In genomic region chr6:7389451-7390217, GRCh38 we compare ENCODE assay signal across 8 cellular contexts. TPM values are rescaled to one million over a fixed set of nuclear protein-coding genes. Genes with fewer than 3 reads are reported as not detected.
A peak's percentile ranks its signal among the peaks of the same experiment; 100 is the strongest.
DNase-seq lines count a peak whose midpoint lies in the region; TF ChIP-seq lines count a peak whose summit lies in the region.

Gene CAGE1, minus strand, starts transcription at chr6:7389742. Its CDS starts 2,569 bp downstream, at chr6:7387173.
Gene RIOK1, plus strand, starts transcription at chr6:7389808. Its CDS starts 195 bp downstream, at chr6:7390003.

- peak within 1 kb of the TSS; percentile 82 to 95 for H3K4me3 ChIP-seq in foreskin fibroblast (ENCODE audit: low read depth in 1 of 2, low read length in 2 of 2)
- H3K4me3 ChIP-seq in stomach: peak within 1 kb of the TSS; percentile 72 to 91 (median 84)

- H3K4me2 ChIP-seq in H9 (ENCODE audit: insufficient read depth, insufficient read length, low read length): peak within 1 kb of the TSS; percentile 89

- peak within 1 kb of the TSS; percentile 96 to 98 (median 96) for H3K27ac Mint-ChIP-seq in H9
- peak within 1 kb of the TSS; percentile 97 for H3K27ac Mint-ChIP-seq in neural crest cell (ENCODE audit: unreplicated experiment)

- H3K27ac ChIP-seq in H9 (ENCODE audit: insufficient read length, low read depth, low read length) (peak within 1 kb of the TSS; percentile 3), stomach (peak within 1 kb of the TSS; percentile 87 to 95 (median 93))

- no peaks in the 10 kb centered on the region; the same call in 1 of the 2 replicates for H3K4me1 ChIP-seq in H9 (ENCODE audit: insufficient read depth, low read length)
- peaks cover 19 to 37% (median 28%) of the 10 kb centered on the region in 4 donors for H3K4me1 ChIP-seq in stomach

- intact Hi-C loops in stomach (cut with DNase I; ENCODE audit: low total_unique reads): loop anchor here (10.0 kb wide), 1 partner anchor 205 kb away; the partner anchor contains the start of gene SNRNP48

- H3K18ac ChIP-seq in H9 (ENCODE audit: insufficient read length, low read depth, low read length): peak within 1 kb of the TSS; percentile 37

- TF ChIP-seq CTCF in H9 (conservative IDR thresholded peaks at IDR 0.05) (peak; percentile 51), foreskin fibroblast (IDR thresholded peaks at IDR 0.05; ENCODE audit: low read depth, low read length) (no peak), neural crest cell (conservative IDR thresholded peaks at IDR 0.05) (peak; percentile 47), stomach (IDR thresholded peaks at IDR 0.05) (peak in 1 of 7 experiments; percentile 8)

- no peak within 1 kb of the TSS for H2BK20ac ChIP-seq in H9 (ENCODE audit: low read depth, low read length, poor library complexity, severe bottlenecking)

- no CpG with 5 or more reads among the region's 62 CpGs for WGBS in H9 (ENCODE audit: extremely low coverage, insufficient read length, low lambda C conversion rate)
- whole genome bisulfite sequencing in stomach, 5 donors: 0 to 1% (median 0%) methylated on average over 8 to 62 of the region's 62 CpGs

- H3K4me1 Mint-ChIP-seq in H9 (peaks cover 21 to 28% of the 10 kb centered on the region in 2 experiments), neural crest cell (peaks cover 41% of the 10 kb centered on the region)

- TF ChIP-seq EP300 in stomach (IDR thresholded peaks at IDR 0.05): no peak

- H4K91ac ChIP-seq in H9 (ENCODE audit: insufficient read length, low read depth, low read length): no peak within 1 kb of the TSS

- no peak within 1 kb of the TSS for H2BK12ac ChIP-seq in H9 (ENCODE audit: insufficient read length, low read depth, low read length)

- H4K5ac ChIP-seq in H9 (ENCODE audit: insufficient read length, low read depth, low read length): no peak within 1 kb of the TSS

- H3K9me3 Mint-ChIP-seq in H9 (no peaks in the 10 kb centered on the region), neural crest cell (no peaks in the 10 kb centered on the region)

- peaks cover 2 to 20% (median 16%) of the 10 kb centered on the region in 3 experiments; a peak in 5 of 7 replicates for H3K36me3 Mint-ChIP-seq in H9 (ENCODE audit: insufficient read depth in 1 of 3, low read depth in 3 of 3)
- H3K36me3 Mint-ChIP-seq in neural crest cell (ENCODE audit: low read depth): no peaks in the 10 kb centered on the region

- peaks cover 0 to 20% (median 17%) of the 10 kb centered on the region in 4 donors for H3K36me3 ChIP-seq in stomach

- no peak within 1 kb of the TSS for H2AFZ ChIP-seq in H9 (ENCODE audit: low read length)

- H3K23ac ChIP-seq in H9 (ENCODE audit: insufficient read length, low read depth, low read length): no peak within 1 kb of the TSS

- peaks cover 12% of the 10 kb centered on the region; the same call in 1 of the 2 replicates for H3K79me2 ChIP-seq in H9 (ENCODE audit: insufficient read depth, low read length)

- no peak within 1 kb of the TSS for H2AK5ac ChIP-seq in H9 (ENCODE audit: insufficient read length, low read length)

- H3T11ph ChIP-seq in H9 (ENCODE audit: low read length): no peak within 1 kb of the TSS

- H3K4ac ChIP-seq in H9 (ENCODE audit: low read depth, low read length): no peak within 1 kb of the TSS

- no peak within 1 kb of the TSS for H4K8ac ChIP-seq in H9 (replicated peaks; ENCODE audit: insufficient read length, low read depth, low read length)

- H2BK15ac ChIP-seq in H9 (ENCODE audit: low read depth, low read length): no peak within 1 kb of the TSS

- DNase-seq in G401 (ENCODE audit: low spot score) (peak; percentile 95), H9 (peak; percentile 96), M059J (ENCODE audit: low read depth) (peak; percentile 98), activated gamma-delta T cell (lab: John Stamatoyannopoulos, UW) (peak; percentile 84), foreskin fibroblast (peak; percentile 91 to 98), neural crest cell (ENCODE audit: low read depth, low spot score) (peak; percentile 92), stomach (peak; percentile 96)

- peak within 1 kb of the TSS; percentile 90 to 92 for H3K4me3 Mint-ChIP-seq in H9
- peak within 1 kb of the TSS; percentile 99 for H3K4me3 Mint-ChIP-seq in neural crest cell

- no peak within 1 kb of the TSS for H2BK120ac ChIP-seq in H9 (ENCODE audit: low read depth, low read length, poor library complexity, severe bottlenecking)

- H3K9me3 ChIP-seq in H9 (ENCODE audit: control insufficient read depth, low read depth, low read length) (no peaks in the 10 kb centered on the region), stomach (no peaks in the 10 kb centered on the region)

- no peaks in the 10 kb centered on the region for H3K27me3 Mint-ChIP-seq in H9 (ENCODE audit: low read depth)
- H3K27me3 Mint-ChIP-seq in neural crest cell (ENCODE audit: low read depth): no peaks in the 10 kb centered on the region

- H3K23me2 ChIP-seq in H9 (ENCODE audit: insufficient read length, low read depth, low read length, poor library complexity, severe bottlenecking): peaks cover 13% of the 10 kb centered on the region

- no peak within 1 kb of the TSS for H3K56ac ChIP-seq in H9 (ENCODE audit: insufficient read length, low read depth, low read length)

- TF ChIP-seq POLR2A in Raji (IDR thresholded peaks at IDR 0.05; ENCODE audit: insufficient read depth, low read depth, low read length): peak; percentile 98
- TF ChIP-seq POLR2A in stomach (IDR thresholded peaks at IDR 0.05): peak in 1 of 4 donors; percentile 27

- H3K79me1 ChIP-seq in H9 (ENCODE audit: insufficient read depth, low read depth, low read length, poor library complexity, severe bottlenecking): peaks cover 2% of the 10 kb centered on the region

- no peaks in the 10 kb centered on the region for H3K27me3 ChIP-seq in H9 (ENCODE audit: insufficient read depth, low read length)
- no peaks in the 10 kb centered on the region for H3K27me3 ChIP-seq in stomach

- in situ Hi-C loops in G401 (cut with HindIII; ENCODE audit: low sequenced_read_pairs): loop anchor here (5.0 kb wide), 1 partner anchor 57 kb away; no protein-coding TSS in a partner anchor

- no peaks in the 10 kb centered on the region for H4K20me1 ChIP-seq in H9 (ENCODE audit: control insufficient read depth, insufficient read depth, insufficient read length)

- peak within 1 kb of the TSS; percentile 44 for H3K14ac ChIP-seq in H9 (ENCODE audit: insufficient read depth, low read length)

- no peak within 1 kb of the TSS for H2BK5ac ChIP-seq in H9 (ENCODE audit: insufficient read length, low read length)

- peak within 1 kb of the TSS; percentile 56 for H3K9ac ChIP-seq in H9 (ENCODE audit: extremely low read depth, insufficient read length, low read length)

RNA-seq across cellular contexts. Expression of gene CAGE1, which starts in this region (rescaled TPM):
- total RNA-seq in G401 (2014; rRNA removed; shearing (Covaris generic)): 0.47 TPM in 1 of 2 replicates, not detected in the other
- total RNA-seq in H9 (2021): 0.28 TPM in 1 of 2 replicates, not detected in the other
- 0.02 TPM in 1 of 2 replicates, not detected in the other for total RNA-seq in M059J (2014; rRNA removed; shearing (Covaris generic))
- total RNA-seq in neural crest cell: 0.16 and 0.20 TPM in 2 replicates
- not detected for total RNA-seq in stomach
- polyA plus RNA-seq in stomach: not detected

RNA-seq across cellular contexts. Expression of gene RIOK1, which starts in this region (rescaled TPM):
- 10.5 and 16.3 TPM in 2 replicates for total RNA-seq in G401 (2014; rRNA removed; shearing (Covaris generic))
- total RNA-seq in H9 (2021): 40.0 and 40.8 TPM in 2 replicates
- total RNA-seq in M059J (2014; rRNA removed; shearing (Covaris generic)): 6.2 and 15.6 TPM in 2 replicates
- 28.0 and 31.1 TPM in 2 replicates for total RNA-seq in neural crest cell
- 100 to 1,000 TPM in 1 of 5 donors, 10 to 100 TPM in 3, 1 to 10 TPM in 1; 8.7 to 105 (median 16.5) TPM for total RNA-seq in stomach
- polyA plus RNA-seq in stomach: 10 to 100 TPM; 11.6 to 14.1 (median 12.0) TPM

Comparison
In these comparisons a context has a peak if more than half of its experiments do, and no peak if none do; other contexts are left out.
1. Peak in every context shown above with its lines: DNase-seq, H3K4me3 ChIP-seq and H3K27ac ChIP-seq.